8 cellular contexts compared by ENCODE assay signal in genomic region chr1:235078927-235079381, GRCh38. TPM values are rescaled to one million over a fixed set of nuclear protein-coding genes. Genes with fewer than 3 reads are reported as not detected.
DNase-seq lines count a peak whose midpoint lies in the region; ATAC-seq and TF ChIP-seq lines count a peak whose summit lies in the region.

No MANE protein-coding gene starts in this region.

- H3K36me3 Mint-ChIP-seq in HFFc6 (ENCODE audit: low read depth) = no peaks in the 10 kb centered on the region
- H3K36me3 Mint-ChIP-seq in activated T-helper 1 cell treated with anti-CD3 and anti-CD28 coated beads, Interleukin-12 subunit alpha, Interleukin-12 subunit beta, Interleukin-2, Interleukin-4 antibody, amounts not matched to agents 30 ng/mL and 10 ng/mL and 1 ng/mL, durations not matched to agents 14 hours and 24 hours and 36 hours (ENCODE audit: low read depth) = peaks cover 6% of the 10 kb centered on the region

- intact Hi-C loops in ascending aorta (cut with DNase I) (no loop called here), left lung (cut with DNase I) (loop anchor here in 1 of 2 donors (5.0 kb wide), 1 partner anchor 357 kb away; no protein-coding TSS in a partner anchor), tibial artery (cut with DNase I; ENCODE audit: low total_unique reads) (no loop called here)
- intact Hi-C loops in activated T-helper 1 cell treated with anti-CD3 and anti-CD28 coated beads, Interleukin-12 subunit alpha, Interleukin-12 subunit beta, Interleukin-2, Interleukin-4 antibody, amounts not matched to agents 30 ng/mL and 10 ng/mL and 1 ng/mL, durations not matched to agents 14 hours and 24 hours and 36 hours (cut with micrococcal nuclease) = no loop called here

- in situ Hi-C loops in brain microvascular endothelial cell (cut with HindIII; ENCODE audit: low pct_ligation_motif_present, low sequenced_read_pairs) = loop anchor here (10.0 to 25.0 kb wide), 4 partner anchors 104 to 592 kb away; partner anchors contain the start of gene TARBP1

- H3K27ac Mint-ChIP-seq in HFFc6 = no peak overlapping the region
- H3K27ac Mint-ChIP-seq in activated T-helper 1 cell treated with anti-CD3 and anti-CD28 coated beads, Interleukin-12 subunit alpha, Interleukin-12 subunit beta, Interleukin-2, Interleukin-4 antibody, amounts not matched to agents 30 ng/mL and 10 ng/mL and 1 ng/mL, durations not matched to agents 14 hours and 24 hours and 36 hours = no peak overlapping the region

- DNase-seq in HFFc6 = peak; percentile 49
- DNase-seq in ascending aorta (ENCODE audit: low spot score in 2 of 2) = no peak
- DNase-seq in left lung = no peak
- no peak for DNase-seq in tibial artery
- DNase-seq in brain microvascular endothelial cell = no peak
- DNase-seq in activated T-helper 1 cell treated with anti-CD3 and anti-CD28 coated beads, Interleukin-12 subunit alpha, Interleukin-12 subunit beta, Interleukin-2, Interleukin-4 antibody, amounts not matched to agents 30 ng/mL and 10 ng/mL and 1 ng/mL, durations not matched to agents 14 hours and 24 hours and 36 hours (ENCODE audit: low spot score) = no peak
- DNase-seq in GM10266 (ENCODE audit: extremely low spot score) = no peak
- no peak for DNase-seq in NCI-H2029 treated with DMSO at 0.1 percent for 48 hours (lab: John Stamatoyannopoulos, UW)

- H3K27me3 ChIP-seq in ascending aorta (no peaks in the 10 kb centered on the region), left lung (no peaks in the 10 kb centered on the region), tibial artery (no peaks in the 10 kb centered on the region), brain microvascular endothelial cell (replicated peaks) (no peaks in the 10 kb centered on the region)

- ATAC-seq in left lung = no peak

- H3K27ac ChIP-seq in ascending aorta (peak overlapping the region; percentile 89 to 93), left lung (peak overlapping the region; percentile 40 to 43), tibial artery (peak overlapping the region; percentile 14 to 47), brain microvascular endothelial cell (no peak overlapping the region)

- TF ChIP-seq CTCF in HFFc6 (IDR thresholded peaks at IDR 0.05) (no peak), ascending aorta (IDR thresholded peaks at IDR 0.05) (no peak), left lung (IDR thresholded peaks at IDR 0.05) (no peak), tibial artery (IDR thresholded peaks at IDR 0.05) (no peak), brain microvascular endothelial cell (IDR thresholded peaks at IDR 0.05; ENCODE audit: low read depth, low read length, missing control alignments) (no peak), GM10266 (IDR thresholded peaks at IDR 0.05; ENCODE audit: control insufficient read depth, insufficient read depth, low read depth, missing control alignments) (no peak)

- H3K27me3 Mint-ChIP-seq in HFFc6 (ENCODE audit: insufficient read depth) = no peaks in the 10 kb centered on the region
- no peaks in the 10 kb centered on the region for H3K27me3 Mint-ChIP-seq in activated T-helper 1 cell treated with anti-CD3 and anti-CD28 coated beads, Interleukin-12 subunit alpha, Interleukin-12 subunit beta, Interleukin-2, Interleukin-4 antibody, amounts not matched to agents 30 ng/mL and 10 ng/mL and 1 ng/mL, durations not matched to agents 14 hours and 24 hours and 36 hours (ENCODE audit: insufficient read depth)

- H3K4me1 Mint-ChIP-seq in HFFc6 (ENCODE audit: low read depth) = peaks cover 42% of the 10 kb centered on the region
- peaks cover 40% of the 10 kb centered on the region for H3K4me1 Mint-ChIP-seq in activated T-helper 1 cell treated with anti-CD3 and anti-CD28 coated beads, Interleukin-12 subunit alpha, Interleukin-12 subunit beta, Interleukin-2, Interleukin-4 antibody, amounts not matched to agents 30 ng/mL and 10 ng/mL and 1 ng/mL, durations not matched to agents 14 hours and 24 hours and 36 hours (ENCODE audit: low read depth)

- H3K4me3 Mint-ChIP-seq in HFFc6 = no peak overlapping the region
- no peak overlapping the region for H3K4me3 Mint-ChIP-seq in activated T-helper 1 cell treated with anti-CD3 and anti-CD28 coated beads, Interleukin-12 subunit alpha, Interleukin-12 subunit beta, Interleukin-2, Interleukin-4 antibody, amounts not matched to agents 30 ng/mL and 10 ng/mL and 1 ng/mL, durations not matched to agents 14 hours and 24 hours and 36 hours

- no peak overlapping the region for H3K4me3 ChIP-seq in ascending aorta
- H3K4me3 ChIP-seq in left lung = no peak overlapping the region
- no peak overlapping the region for H3K4me3 ChIP-seq in tibial artery
- H3K4me3 ChIP-seq in brain microvascular endothelial cell (ENCODE audit: low read depth, low read length) = no peak overlapping the region

- H3K4me1 ChIP-seq in ascending aorta = peaks cover 23 to 78% of the 10 kb centered on the region in 2 donors
- peaks cover 46 to 98% of the 10 kb centered on the region in 2 donors for H3K4me1 ChIP-seq in left lung
- H3K4me1 ChIP-seq in tibial artery = peaks cover 0 to 76% (median 62%) of the 10 kb centered on the region in 4 donors

- H3K9me3 ChIP-seq in ascending aorta (no peaks in the 10 kb centered on the region), left lung (no peaks in the 10 kb centered on the region), tibial artery (no peaks in the 10 kb centered on the region)

- H3K36me3 ChIP-seq in ascending aorta = no peaks in the 10 kb centered on the region
- H3K36me3 ChIP-seq in left lung = no peaks in the 10 kb centered on the region
- no peaks in the 10 kb centered on the region for H3K36me3 ChIP-seq in tibial artery
- H3K36me3 ChIP-seq in brain microvascular endothelial cell (replicated peaks) = no peaks in the 10 kb centered on the region

- no peaks in the 10 kb centered on the region for H3K9me3 Mint-ChIP-seq in HFFc6
- H3K9me3 Mint-ChIP-seq in activated T-helper 1 cell treated with anti-CD3 and anti-CD28 coated beads, Interleukin-12 subunit alpha, Interleukin-12 subunit beta, Interleukin-2, Interleukin-4 antibody, amounts not matched to agents 30 ng/mL and 10 ng/mL and 1 ng/mL, durations not matched to agents 14 hours and 24 hours and 36 hours = no peaks in the 10 kb centered on the region

RNA-seq across cellular contexts. Expression of gene TOMM20, which starts 49.7 kb away (rescaled TPM):
- total RNA-seq in HFFc6 (2021; fragmentation: NEBNext Ultra II Directional; extraction: Animal tissue kit (Norgen Biotek cat#: 25700)) = 100 to 1,000 TPM in 5 of 6 experiments, 10 to 100 TPM in 1; 98.4 to 126 (median 110) TPM
- total RNA-seq in ascending aorta (25.3 TPM), left lung (10 to 100 TPM; 71.6 to 89.4 TPM)
- total RNA-seq in activated T-helper 1 cell treated with anti-CD3 and anti-CD28 coated beads, Interleukin-12 subunit alpha, Interleukin-12 subunit beta, Interleukin-2, Interleukin-4 antibody, amounts not matched to agents 30 ng/mL and 10 ng/mL and 1 ng/mL, durations not matched to agents 14 hours and 24 hours and 36 hours = 112 and 137 TPM in 2 replicates
